27 cellular contexts compared by ENCODE assay signal in the genomic region with DNA sequence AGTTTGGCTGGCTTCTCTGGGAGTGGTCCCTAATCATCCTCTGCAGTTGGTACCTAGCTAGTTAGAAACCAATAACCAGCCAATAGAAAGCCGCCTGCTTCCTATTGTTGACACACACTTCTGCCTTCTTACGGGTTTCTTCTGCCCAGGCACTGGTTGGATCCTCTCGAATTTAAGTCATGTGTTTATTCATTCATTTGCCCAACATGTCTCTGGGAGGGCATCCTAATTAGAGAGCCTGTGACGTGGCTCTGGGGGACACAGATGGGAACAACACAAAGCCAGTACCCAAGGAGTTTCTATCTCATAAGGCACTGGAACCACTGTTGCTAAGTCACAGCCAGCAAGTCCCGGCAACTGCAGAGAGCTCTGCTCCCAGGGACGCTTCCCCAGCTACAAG.
"Had no signal": no experiment of that assay in that cellular context is flagged by ENCODE, and none has a peak within 500 bp of the region (broad histone marks: within the 10 kb centered on the region; RNA-seq: fewer than 3 reads in every experiment).

No MANE protein-coding gene starts in this region.

- DNase-seq: activated B cell treated with CpG ODN at 0.5 μM for 24 hours; activated CD4-positive, alpha-beta T cell treated with anti-CD3 and anti-CD28 coated beads, Interleukin-2, amount 50 U/mL, for 1 hour; activated CD8-positive, alpha-beta memory T cell treated with anti-CD3 and anti-CD28 coated beads, Interleukin-2, amount 10 ng/mL, durations not matched to agents 7 days and 5 days; activated CD8-positive, alpha-beta T cell treated with anti-CD3 and anti-CD28 coated beads for 36 hours; activated naive CD4-positive, alpha-beta T cell treated with anti-CD3 and anti-CD28 coated beads for 36 hours; activated naive CD8-positive, alpha-beta T cell treated with anti-CD3 and anti-CD28 coated beads for 36 hours; activated T-cell treated with anti-CD3 and anti-CD28 coated beads, Interleukin-2, amount 50 U/mL, for 48 hours; adrenal gland; body of pancreas; endodermal cell; foreskin keratinocyte; heart right ventricle; kidney glomerular epithelial cell; lower lobe of right lung; mesenchymal stem cell; naive thymus-derived CD8-positive, alpha-beta T cell; pancreas; stimulated activated CD4-positive, alpha-beta T cell treated with anti-CD3 and anti-CD28 coated beads, Interleukin-4, amount 100 ng/mL, for 24 hours; stimulated activated naive CD8-positive, alpha-beta T cell treated with anti-CD3 and anti-CD28 coated beads, Interleukin-15, amount 100 ng/mL, for 72 hours; thyroid gland; upper lobe of left lung had no signal

- H3K27ac Mint-ChIP-seq: activated B cell treated with CpG ODN at 0.5 μM for 24 hours; activated CD8-positive, alpha-beta memory T cell treated with anti-CD3 and anti-CD28 coated beads, Interleukin-2, amount 10 ng/mL, durations not matched to agents 7 days and 5 days; activated CD8-positive, alpha-beta T cell treated with anti-CD3 and anti-CD28 coated beads for 36 hours; activated naive CD4-positive, alpha-beta T cell treated with anti-CD3 and anti-CD28 coated beads for 36 hours; activated naive CD8-positive, alpha-beta T cell treated with anti-CD3 and anti-CD28 coated beads for 36 hours; activated T-helper 2 cell treated with anti-CD3 and anti-CD28 coated beads, Interferon-gamma antibody, Interleukin-2, Interleukin-4, amounts not matched to agents 10 μg/mL and 5 μg/mL and 100 μg/mL, durations not matched to agents 14 hours and 24 hours and 36 hours; endodermal cell; naive thymus-derived CD8-positive, alpha-beta T cell; stimulated activated effector memory CD8-positive, alpha-beta T cell treated with anti-CD3 and anti-CD28 coated beads, Interleukin-12 subunit alpha, Interleukin-12 subunit beta, amount 100 ng/mL, for 72 hours; T-helper 2 cell treated with Interferon-gamma antibody and Interleukin-4, amounts not matched to agents 5 μg/mL and 100 μg/mL, for 36 hours had no signal

- H3K27me3 Mint-ChIP-seq: activated CD8-positive, alpha-beta T cell treated with anti-CD3 and anti-CD28 coated beads for 36 hours; activated naive CD8-positive, alpha-beta T cell treated with anti-CD3 and anti-CD28 coated beads for 36 hours; stimulated activated naive CD8-positive, alpha-beta T cell treated with anti-CD3 and anti-CD28 coated beads, Interleukin-15, amount 100 ng/mL, for 72 hours had no signal

- ATAC-seq: activated CD8-positive, alpha-beta memory T cell treated with anti-CD3 and anti-CD28 coated beads, Interleukin-2, amount 10 ng/mL, durations not matched to agents 7 days and 5 days; activated CD8-positive, alpha-beta T cell treated with anti-CD3 and anti-CD28 coated beads for 36 hours; body of pancreas; foreskin keratinocyte; heart right ventricle; left lung; lower lobe of right lung; naive thymus-derived CD8-positive, alpha-beta T cell; pancreas; sciatic nerve; stimulated activated effector memory CD8-positive, alpha-beta T cell treated with anti-CD3 and anti-CD28 coated beads, Interleukin-12 subunit alpha, Interleukin-12 subunit beta, amount 100 ng/mL, for 72 hours; stimulated activated naive CD8-positive, alpha-beta T cell treated with anti-CD3 and anti-CD28 coated beads, Interleukin-15, amount 100 ng/mL, for 72 hours had no signal

- H3K4me3 Mint-ChIP-seq: activated B cell treated with CpG ODN at 0.5 μM for 24 hours; activated CD8-positive, alpha-beta memory T cell treated with anti-CD3 and anti-CD28 coated beads, Interleukin-2, amount 10 ng/mL, durations not matched to agents 7 days and 5 days; activated CD8-positive, alpha-beta T cell treated with anti-CD3 and anti-CD28 coated beads for 36 hours; activated naive CD4-positive, alpha-beta T cell treated with anti-CD3 and anti-CD28 coated beads for 36 hours; activated naive CD8-positive, alpha-beta T cell treated with anti-CD3 and anti-CD28 coated beads for 36 hours; endodermal cell; naive thymus-derived CD8-positive, alpha-beta T cell; neural crest cell; stimulated activated effector memory CD8-positive, alpha-beta T cell treated with anti-CD3 and anti-CD28 coated beads, Interleukin-12 subunit alpha, Interleukin-12 subunit beta, amount 100 ng/mL, for 72 hours; stimulated activated naive CD8-positive, alpha-beta T cell treated with anti-CD3 and anti-CD28 coated beads, Interleukin-15, amount 100 ng/mL, for 72 hours; T-helper 2 cell treated with Interferon-gamma antibody and Interleukin-4, amounts not matched to agents 5 μg/mL and 100 μg/mL, for 36 hours had no signal

- H3K9me3 Mint-ChIP-seq: activated T-helper 2 cell treated with anti-CD3 and anti-CD28 coated beads, Interferon-gamma antibody, Interleukin-2, Interleukin-4, amounts not matched to agents 10 μg/mL and 5 μg/mL and 100 μg/mL, durations not matched to agents 14 hours and 24 hours and 36 hours; neural crest cell; stimulated activated effector memory CD8-positive, alpha-beta T cell treated with anti-CD3 and anti-CD28 coated beads, Interleukin-12 subunit alpha, Interleukin-12 subunit beta, amount 100 ng/mL, for 72 hours; T-helper 2 cell treated with Interferon-gamma antibody and Interleukin-4, amounts not matched to agents 5 μg/mL and 100 μg/mL, for 36 hours had no signal

- H3K36me3 Mint-ChIP-seq: activated CD8-positive, alpha-beta memory T cell treated with anti-CD3 and anti-CD28 coated beads, Interleukin-2, amount 10 ng/mL, durations not matched to agents 7 days and 5 days; activated naive CD8-positive, alpha-beta T cell treated with anti-CD3 and anti-CD28 coated beads for 36 hours had no signal

- H3K4me1 Mint-ChIP-seq: activated B cell treated with CpG ODN at 0.5 μM for 24 hours; activated CD8-positive, alpha-beta memory T cell treated with anti-CD3 and anti-CD28 coated beads, Interleukin-2, amount 10 ng/mL, durations not matched to agents 7 days and 5 days; neural crest cell; stimulated activated effector memory CD8-positive, alpha-beta T cell treated with anti-CD3 and anti-CD28 coated beads, Interleukin-12 subunit alpha, Interleukin-12 subunit beta, amount 100 ng/mL, for 72 hours had no signal
